8 cellular contexts compared by ENCODE assay signal in genomic region chr12:100266163-100266801, GRCh38. TPM values are rescaled to one million over a fixed set of nuclear protein-coding genes. Genes with fewer than 3 reads are reported as not detected.
DNase-seq lines count a peak whose midpoint lies in the region; ATAC-seq, FAIRE-seq and TF ChIP-seq lines count a peak whose summit lies in the region.

No MANE protein-coding gene starts in this region.

- peak overlapping the region; percentile 82 for H3K4me3 ChIP-seq in A673 (ENCODE audit: low read depth, low read length, poor library complexity, severe bottlenecking)
- H3K4me3 ChIP-seq in kidney (ENCODE audit: low read length in 2 of 2) = peak overlapping the region; percentile 79 to 83
- H3K4me3 ChIP-seq in upper lobe of left lung = peak overlapping the region; percentile 66 to 92 (median 87)

- DNase-seq in A673 (ENCODE audit: low spot score) (no peak), kidney (no peak), upper lobe of left lung (no peak), hippocampal formation (lab: John Stamatoyannopoulos, UW) (no peak), G401 (ENCODE audit: low spot score) (no peak)
- DNase-seq in activated CD8-positive, alpha-beta T cell treated with anti-CD3 and anti-CD28 coated beads for 36 hours = no peak

- 30 to 40% methylated on average over 12 of the region's 12 CpGs for WGBS in upper lobe of left lung, 2 donors

- H3K4me1 ChIP-seq in A673 (ENCODE audit: insufficient read depth, low read length, poor library complexity, severe bottlenecking) (peaks cover 45% of the 10 kb centered on the region), kidney (ENCODE audit: control insufficient read depth in 1 of 2, insufficient read depth in 1 of 2, low read depth in 1 of 2, low read length in 2 of 2) (peaks cover 9 to 12% of the 10 kb centered on the region in 2 donors), upper lobe of left lung (peaks cover 22 to 31% (median 25%) of the 10 kb centered on the region in 4 donors)

- H3K27me3 Mint-ChIP-seq in activated CD8-positive, alpha-beta T cell treated with anti-CD3 and anti-CD28 coated beads for 36 hours = no peaks in the 10 kb centered on the region

- peak; percentile 19 for ATAC-seq in GM18907 (IDR thresholded peaks at IDR 0.05; ENCODE audit: unreplicated experiment)
- ATAC-seq in HG03097 (IDR thresholded peaks at IDR 0.05; ENCODE audit: low FRiP score, unreplicated experiment) = peak; percentile 3
- no peak for ATAC-seq in activated CD8-positive, alpha-beta T cell treated with anti-CD3 and anti-CD28 coated beads for 36 hours
- no peak for ATAC-seq in upper lobe of left lung (ENCODE audit: low FRiP score in 2 of 2)

- peak overlapping the region; percentile 93 for H3K27ac ChIP-seq in A673 (ENCODE audit: low read depth, low read length, poor library complexity, severe bottlenecking)
- peak overlapping the region; percentile 92 to 93 for H3K27ac ChIP-seq in kidney (ENCODE audit: low read depth in 2 of 2, low read length in 2 of 2)
- peak overlapping the region; percentile 96 to 100 (median 97) for H3K27ac ChIP-seq in upper lobe of left lung

- TF ChIP-seq CTCF in A673 (conservative IDR thresholded peaks at IDR 0.05; ENCODE audit: low read depth, low read length) (no peak), kidney (IDR thresholded peaks at IDR 0.05; ENCODE audit: borderline replicate concordance, extremely low read depth, insufficient read depth) (no peak), upper lobe of left lung (IDR thresholded peaks at IDR 0.05) (no peak)
- no peak for TF ChIP-seq CTCF in activated CD8-positive, alpha-beta T cell treated with anti-CD3 and anti-CD28 coated beads for 36 hours (IDR thresholded peaks at IDR 0.05)

- CTCF ChIA-PET in A673 (lab: Charles Lee) = no interaction called here
- CTCF ChIA-PET in activated CD8-positive, alpha-beta T cell treated with anti-CD3 and anti-CD28 coated beads for 36 hours (lab: Charles Lee) = interaction anchor here (1.2 to 2.5 kb wide), 2 partner anchors 65 to 112 kb away, joined by 4 to 6 read pairs; partner anchors contain the start of gene ACTR6

- peaks cover 4% of the 10 kb centered on the region for H3K36me3 Mint-ChIP-seq in activated CD8-positive, alpha-beta T cell treated with anti-CD3 and anti-CD28 coated beads for 36 hours (ENCODE audit: low read depth)

- peak overlapping the region; percentile 98 for H3K27ac Mint-ChIP-seq in activated CD8-positive, alpha-beta T cell treated with anti-CD3 and anti-CD28 coated beads for 36 hours

- intact Hi-C loops in A673 (cut with micrococcal nuclease; ENCODE audit: unreplicated experiment) (no loop called here), kidney (cut with DNase I) (no loop called here)
- intact Hi-C loops in activated CD8-positive, alpha-beta T cell treated with anti-CD3 and anti-CD28 coated beads for 36 hours (cut with micrococcal nuclease) = loop anchor here (5.0 kb wide), 1 partner anchor 64 kb away; the partner anchor contains the start of gene ACTR6

- peak overlapping the region in 1 of 2 donors; percentile 80 for H3K9ac ChIP-seq in kidney (ENCODE audit: low read length in 2 of 2)

- no peaks in the 10 kb centered on the region for H3K9me3 Mint-ChIP-seq in activated CD8-positive, alpha-beta T cell treated with anti-CD3 and anti-CD28 coated beads for 36 hours

- TF ChIP-seq EP300 in upper lobe of left lung (IDR thresholded peaks at IDR 0.05) = no peak

- in situ Hi-C loops in G401 (cut with HindIII; ENCODE audit: low sequenced_read_pairs) = no loop called here

- H3K36me3 ChIP-seq in A673 (ENCODE audit: insufficient read depth, low read length, poor library complexity, severe bottlenecking) (no peaks in the 10 kb centered on the region), kidney (ENCODE audit: control insufficient read depth in 1 of 2, insufficient read depth in 2 of 2, low read length in 2 of 2) (no peaks in the 10 kb centered on the region), upper lobe of left lung (no peaks in the 10 kb centered on the region)

- H3K9me3 ChIP-seq in A673 (ENCODE audit: low read depth, low read length, poor library complexity, severe bottlenecking) (no peaks in the 10 kb centered on the region), kidney (ENCODE audit: control insufficient read depth in 1 of 2, low read length in 2 of 2) (no peaks in the 10 kb centered on the region), upper lobe of left lung (no peaks in the 10 kb centered on the region)

- TSS peak; percentile 66 for BruUV-seq in A673 (replicated peaks; lab: Mats Ljungman, UMichigan)

- H3K27me3 ChIP-seq in A673 (replicated peaks; ENCODE audit: insufficient read depth, low read depth, low read length, poor library complexity) = no peaks in the 10 kb centered on the region
- no peaks in the 10 kb centered on the region for H3K27me3 ChIP-seq in upper lobe of left lung

- POLR2A ChIA-PET in A673 (lab: Charles Lee; ENCODE audit: low non-redundant PET) = interaction anchor here (0.6 to 0.8 kb wide), 3 partner anchors 54 to 497 kb away, joined by 6 to 13 read pairs (median 9); no protein-coding TSS in a partner anchor
- POLR2A ChIA-PET in activated CD8-positive, alpha-beta T cell treated with anti-CD3 and anti-CD28 coated beads for 36 hours (lab: Charles Lee) = interaction anchor here (1.2 to 1.4 kb wide), 3 partner anchors 20 to 66 kb away, joined by 3 to 8 read pairs (median 6); partner anchors contain the start of gene ACTR6

- no peak for TF ChIP-seq POLR2A in upper lobe of left lung (IDR thresholded peaks at IDR 0.05)

- H3K4me3 Mint-ChIP-seq in activated CD8-positive, alpha-beta T cell treated with anti-CD3 and anti-CD28 coated beads for 36 hours = peak overlapping the region; percentile 86

- no peak for FAIRE-seq in kidney (lab: Jason Lieb, UNC)

- peaks cover 18% of the 10 kb centered on the region for H3K4me1 Mint-ChIP-seq in activated CD8-positive, alpha-beta T cell treated with anti-CD3 and anti-CD28 coated beads for 36 hours (ENCODE audit: low read depth)

RNA-seq across cellular contexts. Expression of gene DEPDC4, which starts 0.6 kb away (rescaled TPM):
- 2.0 and 3.2 TPM in 2 replicates for total RNA-seq in A673 (2021)
- 1 to 10 TPM; 1.6 to 3.7 TPM for total RNA-seq in activated CD8-positive, alpha-beta T cell treated with anti-CD3 and anti-CD28 coated beads for 36 hours
- 1.4 TPM for total RNA-seq in kidney
- 1.1 TPM for polyA plus RNA-seq in kidney (ENCODE audit: insufficient read depth, low read depth, low replicate concordance)
- total RNA-seq in upper lobe of left lung = 1 to 10 TPM in 3 of 6 donors, under 1 TPM in 1, not detected in 2; 0.30 to 1.6 (median 1.3) TPM
- total RNA-seq in G401 (2014; rRNA removed; shearing (Covaris generic)) = 0.10 and 1.5 TPM in 2 replicates

RNA-seq across cellular contexts. Expression of gene SCYL2, which starts 0.7 kb away (rescaled TPM):
- total RNA-seq in A673 (2021) = 51.8 and 61.3 TPM in 2 replicates
- total RNA-seq in activated CD8-positive, alpha-beta T cell treated with anti-CD3 and anti-CD28 coated beads for 36 hours = 10 to 100 TPM; 21.9 to 25.4 TPM
- 41.7 TPM for total RNA-seq in kidney
- polyA plus RNA-seq in kidney (ENCODE audit: insufficient read depth, low read depth, low replicate concordance) = 10.3 TPM
- total RNA-seq in upper lobe of left lung = 10 to 100 TPM; 39.1 to 74.1 (median 40.7) TPM
- total RNA-seq in G401 (2014; rRNA removed; shearing (Covaris generic)) = 7.1 and 10.9 TPM in 2 replicates

Comparison
In these comparisons a context has a peak if more than half of its experiments do, and no peak if none do; other contexts are left out.
1. ATAC-seq: peak in GM18907 (single experiment) and HG03097 (single experiment); none in activated CD8-positive, alpha-beta T cell treated with anti-CD3 and anti-CD28 coated beads for 36 hours (single experiment) and upper lobe of left lung (0 of 2).
2. Peak in every context shown above with its lines, with median percentiles within 50 percentile points of each other: H3K27ac ChIP-seq and H3K4me3 ChIP-seq.